ENCODE assay signal across 8 cellular contexts in the genomic region with DNA sequence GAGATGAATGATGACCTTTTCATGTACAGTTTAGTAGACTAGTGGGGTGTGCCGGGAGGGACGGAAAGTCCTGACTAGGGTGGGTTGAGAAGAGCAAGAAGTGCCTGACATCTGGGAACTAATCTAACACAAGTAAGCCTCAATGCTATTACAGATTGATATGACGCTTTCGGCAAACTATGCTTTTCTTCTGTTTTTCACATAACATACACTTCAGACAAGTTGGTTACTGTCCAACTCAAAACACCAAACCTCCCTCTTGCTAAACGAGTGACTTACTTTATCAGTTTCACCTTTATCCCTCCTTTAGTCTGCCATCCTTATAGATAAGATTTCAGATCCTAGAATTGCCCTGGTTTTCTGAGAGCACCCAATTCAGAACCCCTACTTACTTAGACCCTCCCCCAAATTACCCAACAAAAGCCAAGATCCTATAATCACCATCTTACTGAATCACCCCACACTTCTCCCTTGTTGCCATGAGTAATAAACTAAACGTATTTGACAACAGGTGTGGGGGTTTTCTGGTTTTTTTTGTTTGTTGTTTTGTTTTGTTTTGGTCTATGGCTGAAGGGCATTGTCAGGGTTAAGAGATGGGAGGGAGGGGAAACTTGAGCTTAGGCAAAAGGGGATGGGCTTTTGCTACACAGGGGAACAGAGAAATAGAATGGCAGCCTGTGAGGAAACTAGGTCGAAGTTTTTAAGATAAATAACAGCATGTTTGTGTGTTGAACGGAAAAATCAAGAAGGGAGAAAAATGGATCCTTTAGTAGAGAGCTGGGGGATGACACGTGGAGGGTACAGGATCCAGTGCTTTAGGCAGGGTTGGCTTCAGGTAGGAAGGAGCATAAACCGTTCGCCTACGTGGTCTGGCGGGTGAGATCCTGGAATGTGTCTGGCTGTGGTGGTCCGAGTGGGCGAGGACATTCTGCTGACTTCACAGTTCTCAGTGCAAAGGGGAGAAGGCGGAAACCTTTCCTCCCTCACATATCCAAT. TPM values are rescaled to one million over a fixed set of nuclear protein-coding genes. Genes with fewer than 3 reads are reported as not detected.
DNase-seq lines count a peak whose midpoint lies in the region; ATAC-seq and TF ChIP-seq lines count a peak whose summit lies in the region.

No MANE protein-coding gene starts in this region.

- H3K9me3 ChIP-seq in ES-I3 (ENCODE audit: control insufficient read depth, insufficient read depth, low read length) (no peaks in the 10 kb centered on the region), OCI-LY1 (ENCODE audit: low read length) (no peaks in the 10 kb centered on the region), esophagus (ENCODE audit: control insufficient read depth in 2 of 2, insufficient read depth in 1 of 2, low read depth in 1 of 2, low read length in 1 of 2) (no peaks in the 10 kb centered on the region)
- no peaks in the 10 kb centered on the region for H3K9me3 ChIP-seq in naive thymus-derived CD4-positive, alpha-beta T cell (ENCODE audit: control insufficient read depth in 2 of 3, low read length in 3 of 3)

- intact Hi-C loops in naive thymus-derived CD4-positive, alpha-beta T cell (cut with micrococcal nuclease) = loop anchor here (1.0 to 2.0 kb wide), 6 partner anchors 30 to 950 kb away; a partner anchor contains a TSS

- no peaks in the 10 kb centered on the region for H3K79me2 ChIP-seq in OCI-LY1 (ENCODE audit: insufficient read depth, low read length)

- 35 to 42% methylated on average over 16 of the region's 16 CpGs for WGBS in esophagus, 2 donors

- H2AFZ ChIP-seq in OCI-LY1 (ENCODE audit: low read length) = peak overlapping the region; percentile 36

- H3K4me1 ChIP-seq in ES-I3 (ENCODE audit: insufficient read depth, low read length) = no peaks in the 10 kb centered on the region
- H3K4me1 ChIP-seq in OCI-LY1 (ENCODE audit: insufficient read depth, low read length, severe bottlenecking) = peaks cover 35% of the 10 kb centered on the region
- H3K4me1 ChIP-seq in esophagus (ENCODE audit: control insufficient read depth in 2 of 2, insufficient read depth in 2 of 2, low read length in 1 of 2) = no peaks in the 10 kb centered on the region
- peaks cover 4 to 8% of the 10 kb centered on the region in 2 donors for H3K4me1 ChIP-seq in naive thymus-derived CD4-positive, alpha-beta T cell (ENCODE audit: control insufficient read depth in 2 of 2, insufficient read depth in 2 of 2, low read length in 2 of 2)

- H3K9me3 Mint-ChIP-seq in naive thymus-derived CD4-positive, alpha-beta T cell = peaks cover 0 to 5% (median 0%) of the 10 kb centered on the region in 11 donors

- H3K27ac Mint-ChIP-seq in naive thymus-derived CD4-positive, alpha-beta T cell = no peak overlapping the region

- peak overlapping the region; percentile 6 for H3K27ac ChIP-seq in OCI-LY1 (ENCODE audit: low read depth, low read length, poor library complexity, severe bottlenecking)
- H3K27ac ChIP-seq in esophagus (ENCODE audit: low read depth in 2 of 2, low read length in 1 of 2) = peak overlapping the region in 1 of 2 donors; percentile 49
- peak overlapping the region; percentile 75 for H3K27ac ChIP-seq in naive thymus-derived CD4-positive, alpha-beta T cell (ENCODE audit: low read depth, low read length)

- no peak overlapping the region for H3K4me3 Mint-ChIP-seq in naive thymus-derived CD4-positive, alpha-beta T cell

- DNase-seq in naive thymus-derived CD4-positive, alpha-beta T cell = peak in 4 of 9 donors; percentile 4 to 48 (median 13)
- DNase-seq in NCI-H1092 treated with DMSO at 0.1 percent for 48 hours (lab: John Stamatoyannopoulos, UW) = no peak
- no peak for DNase-seq in GM10266 (ENCODE audit: extremely low spot score)

- H3K4me3 ChIP-seq in OCI-LY1 (ENCODE audit: low read depth, low read length, poor library complexity, severe bottlenecking) (peak overlapping the region; percentile 77), esophagus (ENCODE audit: low read depth in 1 of 2, low read length in 2 of 2) (peak overlapping the region; percentile 21 to 77)
- H3K4me3 ChIP-seq in naive thymus-derived CD4-positive, alpha-beta T cell (ENCODE audit: low read length) = peak overlapping the region; percentile 78

- H3K27me3 ChIP-seq in OCI-LY1 (ENCODE audit: insufficient read depth, low read length) (no peaks in the 10 kb centered on the region), esophagus (ENCODE audit: control insufficient read depth in 1 of 2, insufficient read depth in 2 of 2, low read length in 2 of 2) (no peaks in the 10 kb centered on the region)
- H3K27me3 ChIP-seq in naive thymus-derived CD4-positive, alpha-beta T cell (ENCODE audit: control insufficient read depth in 2 of 2, insufficient read depth in 2 of 2, low read length in 2 of 2) = no peaks in the 10 kb centered on the region

- CTCF ChIA-PET in naive thymus-derived CD4-positive, alpha-beta T cell (lab: Charles Lee) = interaction anchor here (0.6 kb wide), 1 partner anchor 93 kb away, joined by 3 read pairs; no protein-coding TSS in a partner anchor

- H3K9ac ChIP-seq in ES-I3 (ENCODE audit: low read depth, low read length) = peak overlapping the region; percentile 81; the same call in 1 of the 2 replicates
- H3K9ac ChIP-seq in OCI-LY1 (ENCODE audit: low read length) = peak overlapping the region; percentile 74

- POLR2A ChIA-PET in naive thymus-derived CD4-positive, alpha-beta T cell (lab: Charles Lee) = interaction anchor here (0.6 to 1.6 kb wide), 4 partner anchors 15 to 60 kb away, joined by 3 to 5 read pairs (median 3); a partner anchor contains a TSS

- H4K20me1 ChIP-seq in OCI-LY1 (ENCODE audit: insufficient read depth, low read length) = no peaks in the 10 kb centered on the region

- peaks cover 0 to 2% (median 0%) of the 10 kb centered on the region in 5 donors for H3K27me3 Mint-ChIP-seq in naive thymus-derived CD4-positive, alpha-beta T cell

- H3K4me1 Mint-ChIP-seq in naive thymus-derived CD4-positive, alpha-beta T cell = peaks cover 9 to 23% (median 20%) of the 10 kb centered on the region in 7 donors

- H3K4me2 ChIP-seq in OCI-LY1 (ENCODE audit: low read length) = peak overlapping the region; percentile 88

- ATAC-seq in naive thymus-derived CD4-positive, alpha-beta T cell = peak; percentile 53
- ATAC-seq in HG03095 (IDR thresholded peaks at IDR 0.05; ENCODE audit: unreplicated experiment) = no peak
- no peak for ATAC-seq in HG03460 (IDR thresholded peaks at IDR 0.05; ENCODE audit: unreplicated experiment)

- peaks cover 0 to 4% (median 0%) of the 10 kb centered on the region in 5 donors for H3K36me3 Mint-ChIP-seq in naive thymus-derived CD4-positive, alpha-beta T cell

- H3F3A ChIP-seq in OCI-LY1 (ENCODE audit: insufficient read depth, low read length) = peaks cover 15% of the 10 kb centered on the region

- no peaks in the 10 kb centered on the region for H3K36me3 ChIP-seq in ES-I3 (ENCODE audit: insufficient read depth, low read length)
- H3K36me3 ChIP-seq in OCI-LY1 (ENCODE audit: insufficient read depth, low read length) = peaks cover 7% of the 10 kb centered on the region; the same call in 1 of the 2 replicates
- no peaks in the 10 kb centered on the region for H3K36me3 ChIP-seq in esophagus (ENCODE audit: control insufficient read depth in 2 of 2, insufficient read depth in 2 of 2, low read length in 1 of 2)
- H3K36me3 ChIP-seq in naive thymus-derived CD4-positive, alpha-beta T cell (ENCODE audit: control insufficient read depth in 2 of 3, insufficient read depth in 3 of 3, low read length in 3 of 3) = no peaks in the 10 kb centered on the region

- no peak for TF ChIP-seq CTCF in OCI-LY1 (IDR thresholded peaks at IDR 0.05; ENCODE audit: low read length)
- TF ChIP-seq CTCF in GM10266 (IDR thresholded peaks at IDR 0.05; ENCODE audit: control insufficient read depth, insufficient read depth, low read depth, missing control alignments) = no peak

- H3K9me2 ChIP-seq in OCI-LY1 (ENCODE audit: low read depth, low read length) = no peaks in the 10 kb centered on the region

RNA-seq across cellular contexts. Expression of a gene that starts 6.1 kb away (rescaled TPM):
- 100 to 1,000 TPM; 132 to 143 TPM for polyA plus RNA-seq in esophagus
- 100 to 1,000 TPM in 2 of 5 experiments, 10 to 100 TPM in 3; 76.5 to 357 (median 97.1) TPM for total RNA-seq in naive thymus-derived CD4-positive, alpha-beta T cell
- 100 to 1,000 TPM; 161 to 163 TPM for polyA plus RNA-seq in naive thymus-derived CD4-positive, alpha-beta T cell

RNA-seq across cellular contexts. Expression of a gene that starts 38.6 kb away (rescaled TPM):
- polyA plus RNA-seq in esophagus = 10 to 100 TPM; 42.8 to 57.4 TPM
- 10 to 100 TPM; 40.0 to 54.6 (median 50.4) TPM for total RNA-seq in naive thymus-derived CD4-positive, alpha-beta T cell
- polyA plus RNA-seq in naive thymus-derived CD4-positive, alpha-beta T cell = 10 to 100 TPM; 53.2 to 90.8 TPM

RNA-seq across cellular contexts. Expression of a gene that starts 59.8 kb away (rescaled TPM):
- 1 to 10 TPM; 4.2 to 7.1 TPM for polyA plus RNA-seq in esophagus
- total RNA-seq in naive thymus-derived CD4-positive, alpha-beta T cell = 10 to 100 TPM; 29.0 to 79.2 (median 73.3) TPM
- 10 to 100 TPM; 25.7 to 34.5 TPM for polyA plus RNA-seq in naive thymus-derived CD4-positive, alpha-beta T cell
